17 cellular contexts compared by ENCODE assay signal in genomic region chr2:216118474-216118873, GRCh38. TPM values are rescaled to one million over a fixed set of nuclear protein-coding genes. Genes with fewer than 3 reads are reported as not detected.
DNase-seq lines count a peak whose midpoint lies in the region; ATAC-seq and TF ChIP-seq lines count a peak whose summit lies in the region.
"Had no signal": no experiment of that assay in that cellular context is flagged by ENCODE, and none has a peak within 500 bp of the region (broad histone marks: within the 10 kb centered on the region; RNA-seq: fewer than 3 reads in every experiment).

No MANE protein-coding gene starts in this region.

- no peaks in the 10 kb centered on the region for H3K79me1 ChIP-seq in neuronal stem cell (ENCODE audit: low read depth, low read length)

- H3K36me3 ChIP-seq in neuronal stem cell (replicated peaks in 1 of 2; ENCODE audit: control insufficient read depth in 2 of 2, insufficient read depth in 2 of 2, low read length in 2 of 2): peaks cover 26 to 96% of the 10 kb centered on the region in 2 donors

- no CpG with 5 or more reads among the region's 1 CpG for WGBS in neuronal stem cell (ENCODE audit: extremely low coverage in 2 of 2, insufficient read length in 2 of 2, insufficient replicate concordance in 1 of 2), 2 donors

- no peaks in the 10 kb centered on the region for H3K27me3 ChIP-seq in neuronal stem cell (ENCODE audit: control insufficient read depth in 3 of 3, insufficient read depth in 3 of 3, low read depth in 1 of 3, low read length in 3 of 3)
- H3K27me3 ChIP-seq: suprapubic skin had no signal

- H3K23ac ChIP-seq in neuronal stem cell (ENCODE audit: low read depth, low read length, poor library complexity): no peak overlapping the region

- no peak overlapping the region for H2BK120ac ChIP-seq in neuronal stem cell (ENCODE audit: low read depth, low read length)

- no peak overlapping the region for H3K4ac ChIP-seq in neuronal stem cell (ENCODE audit: low read length)

- H3K4me1 Mint-ChIP-seq in activated CD4-positive, alpha-beta T cell treated with anti-CD3 and anti-CD28 coated beads, Interleukin-2, amount 10 ng/mL, durations not matched to agents 7 days and 5 days: peaks cover 86% of the 10 kb centered on the region
- H3K4me1 Mint-ChIP-seq in T-cell (peaks cover 84 to 90% (median 90%) of the 10 kb centered on the region in 3 donors), chondrocyte (ENCODE audit: low read depth) (peaks cover 40% of the 10 kb centered on the region)

- no peak overlapping the region for H4K8ac ChIP-seq in neuronal stem cell (ENCODE audit: low read depth, low read length)

- no peak overlapping the region for H2BK15ac ChIP-seq in neuronal stem cell (ENCODE audit: low read length)

- peaks cover 18 to 20% of the 10 kb centered on the region in 2 donors for H3K4me1 ChIP-seq in neuronal stem cell (ENCODE audit: control insufficient read depth in 2 of 2, insufficient read depth in 1 of 2, low read depth in 1 of 2, low read length in 2 of 2)

- H3K18ac ChIP-seq in neuronal stem cell (ENCODE audit: low read length): no peak overlapping the region

- peaks cover 91% of the 10 kb centered on the region for H3K36me3 Mint-ChIP-seq in activated CD4-positive, alpha-beta T cell treated with anti-CD3 and anti-CD28 coated beads, Interleukin-2, amount 10 ng/mL, durations not matched to agents 7 days and 5 days (ENCODE audit: low read depth)
- H3K36me3 Mint-ChIP-seq in T-cell (peaks cover 67% of the 10 kb centered on the region), chondrocyte (ENCODE audit: low read depth) (peaks cover 45% of the 10 kb centered on the region)

- DNase-seq in activated CD4-positive, alpha-beta T cell treated with anti-CD3 and anti-CD28 coated beads, Interleukin-2, amount 10 ng/mL, durations not matched to agents 7 days and 5 days: no peak
- DNase-seq in activated CD4-positive, alpha-beta T cell treated with anti-CD3 and anti-CD28 coated beads for 1 hour: no peak
- DNase-seq in T-cell: no peak
- DNase-seq in chondrocyte (ENCODE audit: low spot score): no peak
- no peak for DNase-seq in neuronal stem cell (ENCODE audit: low spot score)
- no peak for DNase-seq in NCI-H524 (lab: John Stamatoyannopoulos, UW)
- DNase-seq: activated gamma-delta T cell treated with Interleukin-2 at 50 U/mL for 16 hours, cerebellar nuclear complex, GOT3, NCI-H1092 treated with DMSO at 0.1 percent for 48 hours, NCI-H2171 treated with DMSO at 0.1 percent for 48 hours, psoas muscle, T-helper 9 cell had no signal

- H3K9me3 Mint-ChIP-seq in activated CD4-positive, alpha-beta T cell treated with anti-CD3 and anti-CD28 coated beads, Interleukin-2, amount 10 ng/mL, durations not matched to agents 7 days and 5 days: no peaks in the 10 kb centered on the region
- no peaks in the 10 kb centered on the region for H3K9me3 Mint-ChIP-seq in T-cell
- H3K9me3 Mint-ChIP-seq in chondrocyte (ENCODE audit: low read depth): no peaks in the 10 kb centered on the region

- no peak overlapping the region for H3K4me2 ChIP-seq in neuronal stem cell (ENCODE audit: insufficient read depth, low read length, poor library complexity, severe bottlenecking)
- H3K4me2 ChIP-seq: A549 had no signal

- H2BK5ac ChIP-seq in neuronal stem cell (ENCODE audit: low read length): no peak overlapping the region

- H3K27ac ChIP-seq in neuronal stem cell (replicated peaks; ENCODE audit: low read length): peak overlapping the region; percentile 49
- H3K27ac ChIP-seq: A549, psoas muscle, suprapubic skin had no signal

- no peak overlapping the region for H3K4me3 ChIP-seq in neuronal stem cell (ENCODE audit: low read length in 2 of 2)
- H3K4me3 ChIP-seq: A549, psoas muscle, suprapubic skin had no signal

- no peak overlapping the region for H2AFZ ChIP-seq in neuronal stem cell (ENCODE audit: low read length)

- ATAC-seq in T-cell (replicated peaks in 1 of 4) (no peak), HG02884 (IDR thresholded peaks at IDR 0.05; ENCODE audit: unreplicated experiment) (no peak), GM21737 (IDR thresholded peaks at IDR 0.05; ENCODE audit: unreplicated experiment) (no peak)
- ATAC-seq: A549, psoas muscle had no signal

- no peak overlapping the region for H2AK5ac ChIP-seq in neuronal stem cell (ENCODE audit: low read depth, low read length)

- no peak overlapping the region for H3K4me3 Mint-ChIP-seq in activated CD4-positive, alpha-beta T cell treated with anti-CD3 and anti-CD28 coated beads, Interleukin-2, amount 10 ng/mL, durations not matched to agents 7 days and 5 days
- H3K4me3 Mint-ChIP-seq in T-cell (no peak overlapping the region), chondrocyte (ENCODE audit: unreplicated experiment) (no peak overlapping the region)

- no peak overlapping the region for H4K91ac ChIP-seq in neuronal stem cell (ENCODE audit: low read depth, low read length, poor library complexity)

- CTCF ChIA-PET in activated CD4-positive, alpha-beta T cell treated with anti-CD3 and anti-CD28 coated beads, Interleukin-2, amount 10 ng/mL, durations not matched to agents 7 days and 5 days (lab: Charles Lee): interaction anchor here (0.6 to 3.7 kb wide), 4 partner anchors 9 to 37 kb away, joined by 3 to 19 read pairs (median 7); partner anchors contain the start of gene XRCC5
- CTCF ChIA-PET in T-cell (lab: Charles Lee): interaction anchor here in 1 of 2 donors (0.6 kb wide), 1 partner anchor 46 kb away, joined by 3 read pairs; no protein-coding TSS in a partner anchor

- H3K9ac ChIP-seq in neuronal stem cell (ENCODE audit: low read depth, low read length, poor library complexity): no peak overlapping the region

- peak overlapping the region; percentile 61 for H3K27ac Mint-ChIP-seq in activated CD4-positive, alpha-beta T cell treated with anti-CD3 and anti-CD28 coated beads, Interleukin-2, amount 10 ng/mL, durations not matched to agents 7 days and 5 days
- peak overlapping the region; percentile 25 to 66 for H3K27ac Mint-ChIP-seq in T-cell
- peak overlapping the region; percentile 32 for H3K27ac Mint-ChIP-seq in chondrocyte (ENCODE audit: unreplicated experiment)

- no peak overlapping the region for H3K14ac ChIP-seq in neuronal stem cell (ENCODE audit: low read length)

- no peak overlapping the region for H2BK12ac ChIP-seq in neuronal stem cell (ENCODE audit: low read length)

- no peaks in the 10 kb centered on the region for H3K9me3 ChIP-seq in neuronal stem cell (replicated peaks in 1 of 2; ENCODE audit: control insufficient read depth in 2 of 2, insufficient read depth in 1 of 2, low read depth in 1 of 2, low read length in 2 of 2)
- H3K9me3 ChIP-seq: A549, psoas muscle, suprapubic skin had no signal

- H3K27me3 Mint-ChIP-seq in activated CD4-positive, alpha-beta T cell treated with anti-CD3 and anti-CD28 coated beads, Interleukin-2, amount 10 ng/mL, durations not matched to agents 7 days and 5 days: no peaks in the 10 kb centered on the region
- H3K27me3 Mint-ChIP-seq in T-cell (no peaks in the 10 kb centered on the region), chondrocyte (ENCODE audit: low read depth) (no peaks in the 10 kb centered on the region)

- TF ChIP-seq CTCF in chondrocyte (IDR thresholded peaks at IDR 0.05): no peak

- POLR2A ChIA-PET in activated CD4-positive, alpha-beta T cell treated with anti-CD3 and anti-CD28 coated beads, Interleukin-2, amount 10 ng/mL, durations not matched to agents 7 days and 5 days (lab: Charles Lee): interaction anchor here (0.6 to 1.0 kb wide), 2 partner anchors 12 to 87 kb away, joined by 3 to 4 read pairs; no protein-coding TSS in a partner anchor
- POLR2A ChIA-PET in T-cell (lab: Charles Lee): interaction anchor here in 1 of 2 donors (0.6 to 1.5 kb wide), 3 partner anchors 9 to 49 kb away, joined by 3 to 8 read pairs (median 4); partner anchors contain the start of gene XRCC5

RNA-seq across cellular contexts. Expression of gene XRCC5, which starts 9.3 kb away (rescaled TPM):
- total RNA-seq in activated CD4-positive, alpha-beta T cell treated with anti-CD3 and anti-CD28 coated beads, Interleukin-2, amount 10 ng/mL, durations not matched to agents 7 days and 5 days: 100 to 1,000 TPM; 292 to 331 TPM
- total RNA-seq in T-cell: 100 to 1,000 TPM; 187 to 219 (median 202) TPM
- 154 to 236 TPM (median 158 TPM) in 3 replicates for total RNA-seq in chondrocyte
- 260 TPM for polyA plus RNA-seq in neuronal stem cell (2013, experiment 1 of 2)
- polyA plus RNA-seq in neuronal stem cell (2013, experiment 2 of 2): 259 TPM

RNA-seq across cellular contexts. Expression of gene TMEM169, which starts 36.8 kb away (rescaled TPM):
- 1 to 10 TPM; 2.6 to 3.0 TPM for total RNA-seq in activated CD4-positive, alpha-beta T cell treated with anti-CD3 and anti-CD28 coated beads, Interleukin-2, amount 10 ng/mL, durations not matched to agents 7 days and 5 days
- total RNA-seq in T-cell (1 to 10 TPM; 1.8 to 4.3 (median 3.1) TPM), chondrocyte (1.3 to 2.0 TPM (median 1.5 TPM) in 3 replicates)
- polyA plus RNA-seq in neuronal stem cell (2013, experiment 1 of 2): 61.7 TPM
- polyA plus RNA-seq in neuronal stem cell (2013, experiment 2 of 2): 62.7 TPM

RNA-seq across cellular contexts. Expression of gene PECR, which starts 36.9 kb away (rescaled TPM):
- 10 to 100 TPM; 29.6 to 31.5 TPM for total RNA-seq in activated CD4-positive, alpha-beta T cell treated with anti-CD3 and anti-CD28 coated beads, Interleukin-2, amount 10 ng/mL, durations not matched to agents 7 days and 5 days
- total RNA-seq in T-cell (10 to 100 TPM; 17.4 to 26.2 (median 20.6) TPM), chondrocyte (6.6 to 10.1 TPM (median 9.1 TPM) in 3 replicates)
- polyA plus RNA-seq in neuronal stem cell (2013, experiment 1 of 2): 9.1 TPM
- polyA plus RNA-seq in neuronal stem cell (2013, experiment 2 of 2): 9.5 TPM
